ENCODE assay signal across 9 cellular contexts in genomic region chr13:113928701-113929627, GRCh38. TPM values are rescaled to one million over a fixed set of nuclear protein-coding genes. Genes with fewer than 3 reads are reported as not detected.
DNase-seq lines count a peak whose midpoint lies in the region; ATAC-seq, FAIRE-seq and TF ChIP-seq lines count a peak whose summit lies in the region.
"Had no signal": no experiment of that assay in that cellular context is flagged by ENCODE, and none has a peak within 500 bp of the region (broad histone marks: within the 10 kb centered on the region; RNA-seq: fewer than 3 reads in every experiment).

No MANE protein-coding gene starts in this region.

- DNase-seq in G401 (ENCODE audit: low spot score) = peak; percentile 76
- peak; percentile 51 for DNase-seq in astrocyte (ENCODE audit: low read depth)
- DNase-seq in left ventricle myocardium inferior = peak; percentile 90
- DNase-seq in sciatic nerve (ENCODE audit: low spot score) = peak; percentile 91
- DNase-seq in HEK293T (ENCODE audit: extremely low spot score) = no peak
- DNase-seq in NCI-H524 (lab: John Stamatoyannopoulos, UW) = no peak
- DNase-seq in stimulated activated naive CD8-positive, alpha-beta T cell treated with anti-CD3 and anti-CD28 coated beads, Interleukin-15, Interleukin-2, amounts not matched to agents 100 U/mL and 50 U/mL, for 24 hours = no peak
- DNase-seq in stimulated activated CD4-positive, alpha-beta T cell treated with anti-CD3 and anti-CD28 coated beads, Interleukin-4, amount 100 ng/mL, for 24 hours = no peak

- H3K9ac ChIP-seq in astrocyte (ENCODE audit: low read length) = no peak overlapping the region

- POLR2A ChIA-PET in HEK293T (lab: Yijun Ruan, JAX) = no interaction called here

- TF ChIP-seq CTCF in astrocyte (IDR thresholded peaks at IDR 0.05; ENCODE audit: insufficient read depth, low read depth, low read length) (no peak), left ventricle myocardium inferior (IDR thresholded peaks at IDR 0.05; ENCODE audit: borderline replicate concordance) (no peak)

- no peak overlapping the region for H3K4me3 ChIP-seq in astrocyte (ENCODE audit: insufficient read depth, low read depth, low read length)
- no peak overlapping the region for H3K4me3 ChIP-seq in left ventricle myocardium inferior

- H3K4me2 ChIP-seq in astrocyte (ENCODE audit: low read length) = no peak overlapping the region

- H3K9me3 ChIP-seq in astrocyte (ENCODE audit: insufficient read depth, low read depth, low read length) = no peaks in the 10 kb centered on the region
- no peaks in the 10 kb centered on the region for H3K9me3 ChIP-seq in left ventricle myocardium inferior (replicated peaks)

- ATAC-seq in sciatic nerve = peak; percentile 77
- ATAC-seq in stimulated activated naive CD8-positive, alpha-beta T cell treated with anti-CD3 and anti-CD28 coated beads, Interleukin-15, Interleukin-2, amounts not matched to agents 100 U/mL and 50 U/mL, for 24 hours = no peak

- H3K27me3 Mint-ChIP-seq in astrocyte (ENCODE audit: low read depth, unreplicated experiment) = peaks cover 6% of the 10 kb centered on the region

- H3K4me1 ChIP-seq in astrocyte (ENCODE audit: insufficient read depth, low read length) (peaks cover 7% of the 10 kb centered on the region), left ventricle myocardium inferior (peaks cover 37% of the 10 kb centered on the region)

- no peak overlapping the region for H2AFZ ChIP-seq in astrocyte (ENCODE audit: low read depth, low read length)

- no peak overlapping the region for H3K4me3 Mint-ChIP-seq in astrocyte (ENCODE audit: unreplicated experiment)

- peaks cover 19% of the 10 kb centered on the region for H3K9me3 Mint-ChIP-seq in astrocyte (ENCODE audit: unreplicated experiment)

- CTCF ChIA-PET in HEK293T (lab: Yijun Ruan, JAX) = no interaction called here

- peak overlapping the region; percentile 5 for H3K27ac ChIP-seq in astrocyte (ENCODE audit: low read depth, low read length)
- peak overlapping the region; percentile 85 for H3K27ac ChIP-seq in left ventricle myocardium inferior (replicated peaks)
- H3K27ac ChIP-seq: epithelial cell of prostate had no signal

- H4K20me1 ChIP-seq in astrocyte (ENCODE audit: insufficient read depth, low read length) = no peaks in the 10 kb centered on the region

- peaks cover 6% of the 10 kb centered on the region for H3K4me1 Mint-ChIP-seq in astrocyte (ENCODE audit: low read depth, unreplicated experiment)

- FAIRE-seq in astrocyte (lab: Jason Lieb, UNC) = peak; percentile 37

- H3K27me3 ChIP-seq in astrocyte (ENCODE audit: insufficient read depth, low read length) (no peaks in the 10 kb centered on the region), left ventricle myocardium inferior (ENCODE audit: low read depth) (no peaks in the 10 kb centered on the region)

- peaks cover 10% of the 10 kb centered on the region for H3K36me3 Mint-ChIP-seq in astrocyte (ENCODE audit: low read depth, unreplicated experiment)

- intact Hi-C loops in left ventricle myocardium inferior (cut with micrococcal nuclease) (no loop called here), sciatic nerve (cut with DNase I) (no loop called here)

- H3K27ac Mint-ChIP-seq in astrocyte (ENCODE audit: unreplicated experiment) = no peak overlapping the region

- H3K36me3 ChIP-seq in astrocyte (ENCODE audit: insufficient read depth, low read length) = no peaks in the 10 kb centered on the region
- no peaks in the 10 kb centered on the region for H3K36me3 ChIP-seq in left ventricle myocardium inferior

- in situ Hi-C loops in G401 (cut with HindIII; ENCODE audit: low sequenced_read_pairs) = no loop called here

- no peaks in the 10 kb centered on the region for H3K79me2 ChIP-seq in astrocyte (ENCODE audit: insufficient read depth, low read length)

TF ChIP-seq in HEK293T, 16 proteins besides CTCF, POLR2A, EP300 and RAD21:
- TF ChIP-seq FOXM1 (IDR thresholded peaks at IDR 0.05; ENCODE audit: borderline replicate concordance) (no peak), HDGF (IDR thresholded peaks at IDR 0.05; ENCODE audit: borderline replicate concordance) (no peak), PKNOX1 (IDR thresholded peaks at IDR 0.05) (no peak), ARNT (IDR thresholded peaks at IDR 0.05) (no peak), TARDBP (IDR thresholded peaks at IDR 0.05) (no peak), SUZ12 (IDR thresholded peaks at IDR 0.05) (no peak), NFRKB (IDR thresholded peaks at IDR 0.05) (no peak), L3MBTL2 (conservative IDR thresholded peaks at IDR 0.05) (no peak), SP1 (IDR thresholded peaks at IDR 0.05) (no peak), FOXK2 (IDR thresholded peaks at IDR 0.05) (no peak), BHLHE40 (IDR thresholded peaks at IDR 0.05; ENCODE audit: borderline replicate concordance) (no peak), CTBP1 (IDR thresholded peaks at IDR 0.05; ENCODE audit: borderline replicate concordance) (no peak), ZNF384 (IDR thresholded peaks at IDR 0.05) (no peak), LEF1 (IDR thresholded peaks at IDR 0.05; ENCODE audit: borderline replicate concordance) (no peak)

RNA-seq across cellular contexts. Expression of gene C13orf46, which starts 44.9 kb away (rescaled TPM):
- total RNA-seq in G401 (2014; rRNA removed; shearing (Covaris generic)) = not detected in 2 replicates
- total RNA-seq in astrocyte (3.0 and 5.0 TPM in 2 replicates), left ventricle myocardium inferior (0.33 TPM), sciatic nerve (3.6 TPM)

Comparison
In these comparisons a context has a peak if more than half of its experiments do, and no peak if none do; other contexts are left out.
1. DNase-seq: peak in G401 (single experiment), astrocyte (single experiment), left ventricle myocardium inferior (single experiment) and sciatic nerve (single experiment); none in HEK293T (single experiment), NCI-H524 (0 of 2), stimulated activated naive CD8-positive, alpha-beta T cell treated with anti-CD3 and anti-CD28 coated beads, Interleukin-15, Interleukin-2, amounts not matched to agents 100 U/mL and 50 U/mL, for 24 hours (single experiment) and stimulated activated CD4-positive, alpha-beta T cell treated with anti-CD3 and anti-CD28 coated beads, Interleukin-4, amount 100 ng/mL, for 24 hours (single experiment).